26 cellular contexts compared by ENCODE assay signal in the genomic region with DNA sequence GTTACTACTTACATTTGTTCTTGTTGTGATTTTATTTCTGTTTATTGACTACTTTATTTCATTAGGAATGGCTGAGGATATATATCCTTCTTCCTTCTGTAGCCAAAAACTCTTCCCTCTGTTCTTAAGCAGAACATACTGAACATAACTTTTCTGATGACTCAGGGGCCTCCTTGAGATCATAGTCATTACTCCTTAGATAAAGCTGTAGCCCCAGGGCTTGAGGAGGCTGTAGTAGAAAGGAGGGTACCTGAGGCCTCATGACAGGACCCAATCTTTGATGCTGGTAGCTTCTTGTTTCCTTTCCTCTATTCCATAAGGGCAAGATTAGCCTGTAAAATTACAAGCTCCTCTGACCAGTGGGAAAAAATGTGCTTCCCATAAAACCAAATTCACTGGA. TPM values are rescaled to one million over a fixed set of nuclear protein-coding genes. Genes with fewer than 3 reads are reported as not detected.
"Had no signal": no experiment of that assay in that cellular context is flagged by ENCODE, and none has a peak within 500 bp of the region (broad histone marks: within the 10 kb centered on the region; RNA-seq: fewer than 3 reads in every experiment).

No MANE protein-coding gene starts in this region.

- DNase-seq: Kasumi-1; MV-4-11; NCI-H1048; NCI-H1105; NCI-H1417; NCI-H1436 treated with DMSO at 0.1 percent for 48 hours; NCI-H1694; NCI-H187 treated with DMSO at 0.1 percent for 48 hours; NCI-H2029 treated with DMSO at 0.1 percent for 48 hours; NCI-H2171 treated with DMSO at 0.1 percent for 48 hours; NCI-H2227 treated with DMSO at 0.1 percent for 48 hours; NCI-H510A; NCI-H524 treated with DMSO at 0.1 percent for 48 hours; NCI-H69; NCI-H774; NK-92 treated with Interleukin-12 subunit alpha and Interleukin-12 subunit beta, amount 100 ng/mL, for 24 hours; PC-3; SHP77; SK-N-SH had no signal

- ATAC-seq: K562, Panc1, PC-3 had no signal

- H3K27ac Mint-ChIP-seq: IgD-negative memory B cell had no signal

- H3K27me3 Mint-ChIP-seq: IgD-negative memory B cell had no signal

- H3K4me3 ChIP-seq: K562 had no signal

- H3K27ac ChIP-seq: HL-60, KMS-11, RWPE1 had no signal

- H3K4me1 Mint-ChIP-seq: IgD-negative memory B cell had no signal

- H3K4me3 Mint-ChIP-seq: IgD-negative memory B cell had no signal

RNA-seq across cellular contexts. Expression of gene FGFR2, which starts 41.2 kb away (rescaled TPM):
- total RNA-seq: OCI-LY7 had no signal
- polyA plus RNA-seq: IgD-negative memory B cell, K562 had no signal
